Comparison of ENCODE assay signal across 8 cellular contexts in genomic region chr3:13282528-13282985, GRCh38.
DNase-seq lines count a peak whose midpoint lies in the region; ATAC-seq and TF ChIP-seq lines count a peak whose summit lies in the region.

No MANE protein-coding gene starts in this region.

- H3K79me2 ChIP-seq in neural progenitor cell (ENCODE audit: low read depth): no peaks in the 10 kb centered on the region

- peaks cover 15% of the 10 kb centered on the region for H3K4me1 ChIP-seq in ectodermal cell (ENCODE audit: control insufficient read depth, insufficient read depth, low read length)
- H3K4me1 ChIP-seq in neural progenitor cell: peaks cover 10% of the 10 kb centered on the region

- WGBS in ectodermal cell, 2 experiments: 0% methylated on average over 69 of the region's 69 CpGs

- H3K36me3 ChIP-seq in ectodermal cell (ENCODE audit: control insufficient read depth, insufficient read depth, low read length): no peaks in the 10 kb centered on the region
- no peaks in the 10 kb centered on the region for H3K36me3 ChIP-seq in neural progenitor cell

- peaks cover 4% of the 10 kb centered on the region for H3K36me3 Mint-ChIP-seq in neural progenitor cell

- H4K20me1 ChIP-seq in neural progenitor cell (ENCODE audit: low read depth): no peaks in the 10 kb centered on the region

- no peak for TF ChIP-seq CTCF in neural progenitor cell (IDR thresholded peaks at IDR 0.05)

- H3K4me3 ChIP-seq in ectodermal cell (ENCODE audit: insufficient read depth, low read depth, low read length): peak overlapping the region; percentile 22
- H3K4me3 ChIP-seq in neural progenitor cell: peak overlapping the region; percentile 66

- peaks cover 5% of the 10 kb centered on the region for H3F3A ChIP-seq in neural progenitor cell (ENCODE audit: low read depth)

- no peak for ATAC-seq in HG02870 (IDR thresholded peaks at IDR 0.05; ENCODE audit: unreplicated experiment)
- no peak for ATAC-seq in GM21825 (IDR thresholded peaks at IDR 0.05; ENCODE audit: unreplicated experiment)

- H3K4me1 Mint-ChIP-seq in neural progenitor cell: peaks cover 20% of the 10 kb centered on the region

- H2AFZ ChIP-seq in neural progenitor cell (replicated peaks): peak overlapping the region; percentile 73

- H3K4me3 Mint-ChIP-seq in neural progenitor cell: peak overlapping the region; percentile 87

- DNase-seq in D341Med (ENCODE audit: low spot score): peak; percentile 88
- peak; percentile 78 for DNase-seq in HuH-7.5 (ENCODE audit: low spot score)
- DNase-seq in neural progenitor cell (ENCODE audit: low spot score): peak; percentile 77
- no peak for DNase-seq in HCEC 1CT
- DNase-seq in activated CD4-positive, CD25-positive, alpha-beta regulatory T cell (lab: John Stamatoyannopoulos, UW): no peak

- H3K27ac Mint-ChIP-seq in neural progenitor cell: no peak overlapping the region

- no peak overlapping the region for H3K27ac ChIP-seq in ectodermal cell (ENCODE audit: insufficient read depth, low read depth, low read length, poor library complexity, severe bottlenecking)
- H3K27ac ChIP-seq in neural progenitor cell: no peak overlapping the region

- peak overlapping the region; percentile 91 for H3K4me2 ChIP-seq in neural progenitor cell

- H3K27me3 ChIP-seq in ectodermal cell (ENCODE audit: control insufficient read depth, insufficient read depth, low read length, poor library complexity, severe bottlenecking) (peaks cover 37% of the 10 kb centered on the region), neural progenitor cell (peaks cover 47% of the 10 kb centered on the region)

- H3K9me3 ChIP-seq in ectodermal cell (ENCODE audit: control insufficient read depth, low read length) (no peaks in the 10 kb centered on the region), neural progenitor cell (ENCODE audit: low read depth) (peaks cover 9% of the 10 kb centered on the region)

- H3K27me3 Mint-ChIP-seq in neural progenitor cell (ENCODE audit: insufficient read depth, low read depth): peaks cover 25% of the 10 kb centered on the region

- no peak overlapping the region for H3K9ac ChIP-seq in neural progenitor cell

- H3K9me3 Mint-ChIP-seq in neural progenitor cell: peaks cover 26% of the 10 kb centered on the region

Comparison
In these comparisons a context has a peak if more than half of its experiments do, and no peak if none do; other contexts are left out.
1. DNase-seq: peak in D341Med (single experiment), HuH-7.5 (single experiment) and neural progenitor cell (single experiment); none in HCEC 1CT (single experiment) and activated CD4-positive, CD25-positive, alpha-beta regulatory T cell (0 of 4).